29 cellular contexts compared by ENCODE assay signal in the genomic region with DNA sequence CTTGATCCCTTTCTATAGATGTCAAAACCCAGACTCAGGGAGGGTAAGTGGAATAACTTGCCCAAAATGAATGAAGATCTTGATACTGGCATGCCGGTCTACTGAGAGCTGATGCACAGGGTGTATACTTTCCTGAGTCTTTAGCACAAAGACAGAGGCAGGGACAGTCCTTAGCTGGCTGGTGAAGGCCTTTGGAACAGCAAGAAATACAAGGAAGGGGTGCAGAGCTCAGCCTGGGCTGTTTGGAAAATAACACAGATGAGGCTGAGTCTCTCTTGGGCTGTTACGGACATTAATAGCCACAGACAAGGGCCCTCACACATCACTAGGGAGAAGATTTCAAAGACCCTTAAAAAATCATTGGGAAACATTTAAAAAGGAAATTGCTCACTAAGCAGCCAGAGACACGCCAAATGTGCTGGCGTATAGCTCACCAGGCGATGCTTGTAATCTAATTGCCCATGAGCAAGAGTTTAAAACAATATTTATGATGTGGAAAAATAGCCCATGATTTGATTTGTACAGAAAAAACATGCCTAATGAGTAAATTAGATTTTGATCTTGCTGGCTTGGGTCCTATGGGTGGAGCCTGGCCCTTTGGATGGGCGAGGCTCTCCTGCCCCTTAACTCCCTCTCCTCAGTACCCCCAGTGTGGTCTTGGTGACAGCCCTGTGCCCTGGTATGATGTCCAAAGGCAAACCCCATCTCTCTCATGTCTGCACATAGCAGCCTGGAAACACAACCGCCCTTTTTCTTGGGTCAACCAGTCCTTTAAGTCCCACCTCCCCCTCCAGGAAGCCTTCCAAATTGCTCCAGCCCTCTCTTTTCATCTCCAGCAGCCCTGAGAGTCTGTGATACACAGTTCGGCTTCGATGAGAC.
"Had no signal": no experiment of that assay in that cellular context is flagged by ENCODE, and none has a peak within 500 bp of the region (broad histone marks: within the 10 kb centered on the region; RNA-seq: fewer than 3 reads in every experiment).

No MANE protein-coding gene starts in this region.

- H3K9me3 ChIP-seq: Peyer's patch, SJCRH30 had no signal

- H3K4me1 ChIP-seq: Peyer's patch, SJCRH30 had no signal

- H3K4me3 ChIP-seq: Peyer's patch, SJCRH30 had no signal

- H3K27ac Mint-ChIP-seq: activated B cell treated with CpG ODN at 0.5 μM for 24 hours; activated CD4-positive, alpha-beta T cell treated with anti-CD3 and anti-CD28 coated beads, Interleukin-2, amount 10 ng/mL, durations not matched to agents 24 days and 14 days; activated naive CD4-positive, alpha-beta T cell treated with anti-CD3 and anti-CD28 coated beads for 36 hours; activated naive CD8-positive, alpha-beta T cell; activated T-helper 17 cell treated with anti-CD3 and anti-CD28 coated beads, Interleukin-2, amount 50 U/mL, for 72 hours; brain; T-cell had no signal

- H3K36me3 Mint-ChIP-seq: activated naive CD8-positive, alpha-beta T cell; brain; T-cell had no signal

- H3K9me3 Mint-ChIP-seq: activated B cell treated with CpG ODN at 0.5 μM for 24 hours; activated CD4-positive, alpha-beta T cell treated with anti-CD3 and anti-CD28 coated beads, Interleukin-2, amount 10 ng/mL, durations not matched to agents 24 days and 14 days; activated naive CD4-positive, alpha-beta T cell treated with anti-CD3 and anti-CD28 coated beads for 36 hours; activated T-helper 17 cell treated with anti-CD3 and anti-CD28 coated beads, Interleukin-2, amount 50 U/mL, for 72 hours; brain; T-cell had no signal

- H3K36me3 ChIP-seq: Peyer's patch, SJCRH30 had no signal

- H3K4me1 Mint-ChIP-seq: activated B cell treated with CpG ODN at 0.5 μM for 24 hours; activated CD4-positive, alpha-beta T cell treated with anti-CD3 and anti-CD28 coated beads, Interleukin-2, amount 10 ng/mL, durations not matched to agents 24 days and 14 days; activated T-helper 17 cell treated with anti-CD3 and anti-CD28 coated beads, Interleukin-2, amount 50 U/mL, for 72 hours; brain; T-cell had no signal

- H3K4me3 Mint-ChIP-seq: activated B cell treated with CpG ODN at 0.5 μM for 24 hours; activated CD4-positive, alpha-beta T cell treated with anti-CD3 and anti-CD28 coated beads, Interleukin-2, amount 10 ng/mL, durations not matched to agents 24 days and 14 days; activated naive CD4-positive, alpha-beta T cell treated with anti-CD3 and anti-CD28 coated beads for 36 hours; activated naive CD8-positive, alpha-beta T cell; activated T-helper 17 cell treated with anti-CD3 and anti-CD28 coated beads, Interleukin-2, amount 50 U/mL, for 72 hours; brain; T-cell had no signal

- H3K27me3 ChIP-seq: Peyer's patch, SJCRH30 had no signal

- ATAC-seq: activated T-helper 17 cell treated with anti-CD3 and anti-CD28 coated beads, Interleukin-2, amount 50 U/mL, for 72 hours; T-cell had no signal

- H3K27ac ChIP-seq: Peyer's patch, RWPE1, SJCRH30 had no signal

- DNase-seq: activated B cell treated with CpG ODN at 0.5 μM for 24 hours; activated CD4-positive, alpha-beta T cell treated with anti-CD3 and anti-CD28 coated beads for 1 hour; activated CD4-positive, alpha-beta T cell treated with anti-CD3 and anti-CD28 coated beads, Interleukin-2, amount 10 ng/mL, durations not matched to agents 24 days and 14 days; activated CD4-positive, alpha-beta T cell treated with anti-CD3 and anti-CD28 coated beads, Interleukin-2, amount 50 U/mL, for 48 hours; activated gamma-delta T cell; activated naive CD4-positive, alpha-beta T cell treated with anti-CD3 and anti-CD28 coated beads for 36 hours; activated T-cell treated with anti-CD3 and anti-CD28 coated beads for 4 hours; activated T-cell treated with anti-CD3 and anti-CD28 coated beads, Interleukin-2, amount 50 U/mL, for 48 hours; amygdala; IMR-90; KG1; NCI-H1092; NCI-H1417; NCI-H2029; NCI-H2107; NCI-H2171 treated with DMSO at 0.1 percent for 48 hours; NCI-H226; NCI-H526 treated with DMSO at 0.1 percent for 48 hours; NCI-H82; Peyer's patch; Right ventricle myocardium superior; SJCRH30; T-cell; T-helper 2 cell; T1000 had no signal
